Comparison of ENCODE assay signal across 2 cellular contexts in the genomic region with DNA sequence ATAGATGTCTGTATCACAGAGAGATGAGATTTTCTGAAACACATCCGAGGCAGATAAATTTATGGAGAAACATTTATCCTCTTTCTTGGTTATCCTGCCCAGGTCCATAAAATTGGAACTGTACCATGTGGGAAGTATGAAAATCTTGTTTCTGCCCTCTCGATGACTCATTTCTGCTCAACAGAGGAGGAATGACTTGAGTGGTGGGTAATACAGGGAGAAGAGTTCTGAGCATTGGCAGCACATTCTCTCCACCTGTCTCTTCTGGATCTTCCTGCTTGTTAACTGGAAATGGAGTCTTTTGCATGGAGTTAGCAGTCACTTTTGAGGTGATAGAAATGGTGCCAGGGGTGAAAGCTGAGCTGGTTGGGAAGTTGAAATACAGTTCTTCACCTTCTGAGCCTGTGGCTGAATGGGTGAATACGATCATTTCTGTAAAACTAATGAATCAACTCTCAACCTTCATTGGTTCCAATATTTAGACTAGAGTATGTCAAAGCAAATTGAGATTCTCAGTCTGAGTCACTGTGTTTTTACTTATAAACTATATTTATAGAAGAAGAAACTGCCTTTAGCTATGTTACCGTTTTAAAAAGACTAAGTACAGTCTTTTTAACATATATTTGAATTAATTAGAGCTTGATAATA.
TF ChIP-seq lines count a peak whose summit lies in the region.

No MANE protein-coding gene starts in this region.

TF ChIP-seq in GM23338, 12 proteins besides CTCF, POLR2A, EP300 and RAD21:
- TF ChIP-seq ZNF331 (CRISPR knock-in tag; IDR thresholded peaks at IDR 0.05; ENCODE audit: low read depth) (no peak), JUNB (IDR thresholded peaks at IDR 0.05; ENCODE audit: unreplicated experiment) (no peak), POLR2AphosphoS5 (IDR thresholded peaks at IDR 0.05; ENCODE audit: low read depth) (no peak), EZH2phosphoT487 (IDR thresholded peaks at IDR 0.05; ENCODE audit: unreplicated experiment) (no peak), ZNF114 (CRISPR knock-in tag; IDR thresholded peaks at IDR 0.05) (no peak)
- TF ChIP-seq, protein P1, sequence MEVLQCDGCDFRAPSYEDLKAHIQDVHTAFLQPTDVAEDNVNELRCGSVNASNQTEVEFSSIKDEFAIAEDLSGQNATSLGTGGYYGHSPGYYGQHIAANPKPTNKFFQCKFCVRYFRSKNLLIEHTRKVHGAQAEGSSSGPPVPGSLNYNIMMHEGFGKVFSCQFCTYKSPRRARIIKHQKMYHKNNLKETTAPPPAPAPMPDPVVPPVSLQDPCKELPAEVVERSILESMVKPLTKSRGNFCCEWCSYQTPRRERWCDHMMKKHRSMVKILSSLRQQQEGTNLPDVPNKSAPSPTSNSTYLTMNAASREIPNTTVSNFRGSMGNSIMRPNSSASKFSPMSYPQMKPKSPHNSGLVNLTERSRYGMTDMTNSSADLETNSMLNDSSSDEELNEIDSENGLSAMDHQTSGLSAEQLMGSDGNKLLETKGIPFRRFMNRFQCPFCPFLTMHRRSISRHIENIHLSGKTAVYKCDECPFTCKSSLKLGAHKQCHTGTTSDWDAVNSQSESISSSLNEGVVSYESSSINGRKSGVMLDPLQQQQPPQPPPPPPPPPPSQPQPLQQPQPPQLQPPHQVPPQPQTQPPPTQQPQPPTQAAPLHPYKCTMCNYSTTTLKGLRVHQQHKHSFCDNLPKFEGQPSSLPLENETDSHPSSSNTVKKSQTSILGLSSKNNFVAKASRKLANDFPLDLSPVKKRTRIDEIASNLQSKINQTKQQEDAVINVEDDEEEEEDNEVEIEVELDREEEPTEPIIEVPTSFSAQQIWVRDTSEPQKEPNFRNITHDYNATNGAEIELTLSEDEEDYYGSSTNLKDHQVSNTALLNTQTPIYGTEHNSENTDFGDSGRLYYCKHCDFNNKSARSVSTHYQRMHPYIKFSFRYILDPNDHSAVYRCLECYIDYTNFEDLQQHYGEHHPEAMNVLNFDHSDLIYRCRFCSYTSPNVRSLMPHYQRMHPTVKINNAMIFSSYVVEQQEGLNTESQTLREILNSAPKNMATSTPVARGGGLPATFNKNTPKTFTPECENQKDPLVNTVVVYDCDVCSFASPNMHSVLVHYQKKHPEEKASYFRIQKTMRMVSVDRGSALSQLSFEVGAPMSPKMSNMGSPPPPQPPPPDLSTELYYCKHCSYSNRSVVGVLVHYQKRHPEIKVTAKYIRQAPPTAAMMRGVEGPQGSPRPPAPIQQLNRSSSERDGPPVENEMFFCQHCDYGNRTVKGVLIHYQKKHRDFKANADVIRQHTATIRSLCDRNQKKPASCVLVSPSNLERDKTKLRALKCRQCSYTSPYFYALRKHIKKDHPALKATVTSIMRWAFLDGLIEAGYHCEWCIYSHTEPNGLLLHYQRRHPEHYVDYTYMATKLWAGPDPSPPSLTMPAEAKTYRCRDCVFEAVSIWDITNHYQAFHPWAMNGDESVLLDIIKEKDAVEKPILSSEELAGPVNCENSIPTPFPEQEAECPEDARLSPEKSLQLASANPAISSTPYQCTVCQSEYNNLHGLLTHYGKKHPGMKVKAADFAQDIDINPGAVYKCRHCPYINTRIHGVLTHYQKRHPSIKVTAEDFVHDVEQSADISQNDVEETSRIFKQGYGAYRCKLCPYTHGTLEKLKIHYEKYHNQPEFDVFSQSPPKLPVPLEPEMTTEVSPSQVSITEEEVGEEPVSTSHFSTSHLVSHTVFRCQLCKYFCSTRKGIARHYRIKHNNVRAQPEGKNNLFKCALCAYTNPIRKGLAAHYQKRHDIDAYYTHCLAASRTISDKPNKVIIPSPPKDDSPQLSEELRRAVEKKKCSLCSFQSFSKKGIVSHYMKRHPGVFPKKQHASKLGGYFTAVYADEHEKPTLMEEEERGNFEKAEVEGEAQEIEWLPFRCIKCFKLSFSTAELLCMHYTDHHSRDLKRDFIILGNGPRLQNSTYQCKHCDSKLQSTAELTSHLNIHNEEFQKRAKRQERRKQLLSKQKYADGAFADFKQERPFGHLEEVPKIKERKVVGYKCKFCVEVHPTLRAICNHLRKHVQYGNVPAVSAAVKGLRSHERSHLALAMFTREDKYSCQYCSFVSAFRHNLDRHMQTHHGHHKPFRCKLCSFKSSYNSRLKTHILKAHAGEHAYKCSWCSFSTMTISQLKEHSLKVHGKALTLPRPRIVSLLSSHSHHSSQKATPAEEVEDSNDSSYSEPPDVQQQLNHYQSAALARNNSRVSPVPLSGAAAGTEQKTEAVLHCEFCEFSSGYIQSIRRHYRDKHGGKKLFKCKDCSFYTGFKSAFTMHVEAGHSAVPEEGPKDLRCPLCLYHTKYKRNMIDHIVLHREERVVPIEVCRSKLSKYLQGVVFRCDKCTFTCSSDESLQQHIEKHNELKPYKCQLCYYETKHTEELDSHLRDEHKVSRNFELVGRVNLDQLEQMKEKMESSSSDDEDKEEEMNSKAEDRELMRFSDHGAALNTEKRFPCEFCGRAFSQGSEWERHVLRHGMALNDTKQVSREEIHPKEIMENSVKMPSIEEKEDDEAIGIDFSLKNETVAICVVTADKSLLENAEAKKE (CRISPR knock-in tag; IDR thresholded peaks at IDR 0.05): no peak
- TF ChIP-seq, protein P2, sequence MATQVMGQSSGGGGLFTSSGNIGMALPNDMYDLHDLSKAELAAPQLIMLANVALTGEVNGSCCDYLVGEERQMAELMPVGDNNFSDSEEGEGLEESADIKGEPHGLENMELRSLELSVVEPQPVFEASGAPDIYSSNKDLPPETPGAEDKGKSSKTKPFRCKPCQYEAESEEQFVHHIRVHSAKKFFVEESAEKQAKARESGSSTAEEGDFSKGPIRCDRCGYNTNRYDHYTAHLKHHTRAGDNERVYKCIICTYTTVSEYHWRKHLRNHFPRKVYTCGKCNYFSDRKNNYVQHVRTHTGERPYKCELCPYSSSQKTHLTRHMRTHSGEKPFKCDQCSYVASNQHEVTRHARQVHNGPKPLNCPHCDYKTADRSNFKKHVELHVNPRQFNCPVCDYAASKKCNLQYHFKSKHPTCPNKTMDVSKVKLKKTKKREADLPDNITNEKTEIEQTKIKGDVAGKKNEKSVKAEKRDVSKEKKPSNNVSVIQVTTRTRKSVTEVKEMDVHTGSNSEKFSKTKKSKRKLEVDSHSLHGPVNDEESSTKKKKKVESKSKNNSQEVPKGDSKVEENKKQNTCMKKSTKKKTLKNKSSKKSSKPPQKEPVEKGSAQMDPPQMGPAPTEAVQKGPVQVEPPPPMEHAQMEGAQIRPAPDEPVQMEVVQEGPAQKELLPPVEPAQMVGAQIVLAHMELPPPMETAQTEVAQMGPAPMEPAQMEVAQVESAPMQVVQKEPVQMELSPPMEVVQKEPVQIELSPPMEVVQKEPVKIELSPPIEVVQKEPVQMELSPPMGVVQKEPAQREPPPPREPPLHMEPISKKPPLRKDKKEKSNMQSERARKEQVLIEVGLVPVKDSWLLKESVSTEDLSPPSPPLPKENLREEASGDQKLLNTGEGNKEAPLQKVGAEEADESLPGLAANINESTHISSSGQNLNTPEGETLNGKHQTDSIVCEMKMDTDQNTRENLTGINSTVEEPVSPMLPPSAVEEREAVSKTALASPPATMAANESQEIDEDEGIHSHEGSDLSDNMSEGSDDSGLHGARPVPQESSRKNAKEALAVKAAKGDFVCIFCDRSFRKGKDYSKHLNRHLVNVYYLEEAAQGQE (IDR thresholded peaks at IDR 0.05; ENCODE audit: unreplicated experiment): no peak
- TF ChIP-seq, protein P3, sequence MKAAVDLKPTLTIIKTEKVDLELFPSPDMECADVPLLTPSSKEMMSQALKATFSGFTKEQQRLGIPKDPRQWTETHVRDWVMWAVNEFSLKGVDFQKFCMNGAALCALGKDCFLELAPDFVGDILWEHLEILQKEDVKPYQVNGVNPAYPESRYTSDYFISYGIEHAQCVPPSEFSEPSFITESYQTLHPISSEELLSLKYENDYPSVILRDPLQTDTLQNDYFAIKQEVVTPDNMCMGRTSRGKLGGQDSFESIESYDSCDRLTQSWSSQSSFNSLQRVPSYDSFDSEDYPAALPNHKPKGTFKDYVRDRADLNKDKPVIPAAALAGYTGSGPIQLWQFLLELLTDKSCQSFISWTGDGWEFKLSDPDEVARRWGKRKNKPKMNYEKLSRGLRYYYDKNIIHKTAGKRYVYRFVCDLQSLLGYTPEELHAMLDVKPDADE (IDR thresholded peaks at IDR 0.05): no peak

TF ChIP-seq in H1, 55 proteins besides CTCF, POLR2A, EP300 and RAD21:
- TF ChIP-seq CEBPB (IDR thresholded peaks at IDR 0.05; ENCODE audit: low read depth, low read length) (no peak), TAF1 (IDR thresholded peaks at IDR 0.05; ENCODE audit: low read depth, low read length) (no peak), BRCA1 (IDR thresholded peaks at IDR 0.05; ENCODE audit: low read depth, low read length) (no peak)
